ENCODE assay signal across 29 cellular contexts in genomic region chr2:189050110-189050712, GRCh38.
"Had no signal": no experiment of that assay in that cellular context is flagged by ENCODE, and none has a peak within 500 bp of the region (broad histone marks: within the 10 kb centered on the region; RNA-seq: fewer than 3 reads in every experiment).

No MANE protein-coding gene starts in this region.

- H3K4me1 ChIP-seq: colonic mucosa, lower lobe of right lung, thyroid gland, upper lobe of left lung, vagina had no signal

- DNase-seq: activated CD4-positive, alpha-beta T cell treated with anti-CD3 and anti-CD28 coated beads for 36 hours; activated CD4-positive, CD25-positive, alpha-beta regulatory T cell; activated CD8-positive, alpha-beta memory T cell treated with anti-CD3 and anti-CD28 coated beads, Interleukin-2, amount 10 ng/mL, durations not matched to agents 7 days and 5 days; activated CD8-positive, alpha-beta T cell treated with anti-CD3 and anti-CD28 coated beads, Interleukin-2, amount 10 ng/mL, durations not matched to agents 7 days and 5 days; activated naive CD4-positive, alpha-beta T cell; activated T-cell treated with anti-CD3 and anti-CD28 coated beads, Interleukin-2, amount 50 U/mL, for 72 hours; colonic mucosa; effector CD8-positive, alpha-beta T cell; kidney glomerular epithelial cell; lower lobe of right lung; mesendoderm; mucosa of descending colon; ovary; retina; stimulated activated CD4-positive, alpha-beta T cell treated with anti-CD3 and anti-CD28 coated beads, Interleukin-4, amount 100 ng/mL, for 24 hours; stimulated activated naive CD8-positive, alpha-beta T cell treated with anti-CD3 and anti-CD28 coated beads, Interleukin-15, amount 100 ng/mL, for 72 hours; T-helper 2 cell; thyroid gland had no signal

- H3K9me3 Mint-ChIP-seq: activated naive CD4-positive, alpha-beta T cell treated with anti-CD3 and anti-CD28 coated beads, Interleukin-2, amount 50 U/mL, for 72 hours; activated T-cell treated with anti-CD3 and anti-CD28 coated beads, Interleukin-2, amount 50 U/mL, for 72 hours; central memory CD8-positive, alpha-beta T cell; stimulated activated effector memory CD8-positive, alpha-beta T cell treated with anti-CD3 and anti-CD28 coated beads, Interleukin-12 subunit alpha, Interleukin-12 subunit beta, amount 100 ng/mL, for 72 hours; stimulated activated naive CD8-positive, alpha-beta T cell treated with anti-CD3 and anti-CD28 coated beads, Interleukin-15, amount 100 ng/mL, for 72 hours had no signal

- ATAC-seq: activated CD4-positive, alpha-beta T cell treated with anti-CD3 and anti-CD28 coated beads for 36 hours; activated CD8-positive, alpha-beta memory T cell treated with anti-CD3 and anti-CD28 coated beads, Interleukin-2, amount 10 ng/mL, durations not matched to agents 7 days and 5 days; activated CD8-positive, alpha-beta T cell treated with anti-CD3 and anti-CD28 coated beads, Interleukin-2, amount 10 ng/mL, durations not matched to agents 7 days and 5 days; activated naive CD4-positive, alpha-beta T cell treated with anti-CD3 and anti-CD28 coated beads, Interleukin-2, amount 50 U/mL, for 72 hours; activated T-cell treated with anti-CD3 and anti-CD28 coated beads, Interleukin-2, amount 50 U/mL, for 72 hours; left lobe of liver; lower lobe of right lung; mucosa of descending colon; natural killer cell treated with Interleukin-12 subunit alpha and Interleukin-12 subunit beta and Interleukin-15 and Interleukin-18, amount 100 ng/mL, for 72 hours; sciatic nerve; stimulated activated effector memory CD8-positive, alpha-beta T cell treated with anti-CD3 and anti-CD28 coated beads, Interleukin-12 subunit alpha, Interleukin-12 subunit beta, amount 100 ng/mL, for 72 hours; stimulated activated naive CD8-positive, alpha-beta T cell treated with anti-CD3 and anti-CD28 coated beads, Interleukin-15, amount 100 ng/mL, for 72 hours had no signal

- H3K27me3 ChIP-seq: colonic mucosa, ovary, thyroid gland, upper lobe of left lung, vagina had no signal

- FAIRE-seq: bronchial epithelial cell, frontal cortex had no signal

- H3K27me3 Mint-ChIP-seq: activated CD4-positive, alpha-beta T cell treated with anti-CD3 and anti-CD28 coated beads for 36 hours; activated CD8-positive, alpha-beta memory T cell treated with anti-CD3 and anti-CD28 coated beads, Interleukin-2, amount 10 ng/mL, durations not matched to agents 7 days and 5 days; central memory CD8-positive, alpha-beta T cell; natural killer cell treated with Interleukin-12 subunit alpha and Interleukin-12 subunit beta and Interleukin-15 and Interleukin-18, amount 100 ng/mL, for 72 hours; stimulated activated naive CD8-positive, alpha-beta T cell treated with anti-CD3 and anti-CD28 coated beads, Interleukin-15, amount 100 ng/mL, for 72 hours had no signal

- H3K27ac ChIP-seq: colonic mucosa, lower lobe of right lung, ovary, thyroid gland, upper lobe of left lung, vagina had no signal

- H3K36me3 Mint-ChIP-seq: activated CD8-positive, alpha-beta memory T cell treated with anti-CD3 and anti-CD28 coated beads, Interleukin-2, amount 10 ng/mL, durations not matched to agents 7 days and 5 days; activated naive CD4-positive, alpha-beta T cell treated with anti-CD3 and anti-CD28 coated beads, Interleukin-2, amount 50 U/mL, for 72 hours; natural killer cell treated with Interleukin-12 subunit alpha and Interleukin-12 subunit beta and Interleukin-15 and Interleukin-18, amount 100 ng/mL, for 72 hours; stimulated activated effector memory CD8-positive, alpha-beta T cell treated with anti-CD3 and anti-CD28 coated beads, Interleukin-12 subunit alpha, Interleukin-12 subunit beta, amount 100 ng/mL, for 72 hours had no signal

- H3K27ac Mint-ChIP-seq: activated CD4-positive, alpha-beta T cell treated with anti-CD3 and anti-CD28 coated beads for 36 hours; activated CD8-positive, alpha-beta memory T cell treated with anti-CD3 and anti-CD28 coated beads, Interleukin-2, amount 10 ng/mL, durations not matched to agents 7 days and 5 days; activated CD8-positive, alpha-beta T cell treated with anti-CD3 and anti-CD28 coated beads, Interleukin-2, amount 10 ng/mL, durations not matched to agents 7 days and 5 days; activated naive CD4-positive, alpha-beta T cell treated with anti-CD3 and anti-CD28 coated beads, Interleukin-2, amount 50 U/mL, for 72 hours; activated T-cell treated with anti-CD3 and anti-CD28 coated beads, Interleukin-2, amount 50 U/mL, for 72 hours; natural killer cell treated with Interleukin-12 subunit alpha and Interleukin-12 subunit beta and Interleukin-15 and Interleukin-18, amount 100 ng/mL, for 72 hours; stimulated activated effector memory CD8-positive, alpha-beta T cell treated with anti-CD3 and anti-CD28 coated beads, Interleukin-12 subunit alpha, Interleukin-12 subunit beta, amount 100 ng/mL, for 72 hours; stimulated activated naive CD8-positive, alpha-beta T cell treated with anti-CD3 and anti-CD28 coated beads, Interleukin-15, amount 100 ng/mL, for 72 hours had no signal

- H3K36me3 ChIP-seq: colonic mucosa, ovary had no signal

- H3K4me3 ChIP-seq: colonic mucosa, lower lobe of right lung, mucosa of descending colon, ovary, skin epidermis, thyroid gland, upper lobe of left lung, vagina had no signal

- H3K9me3 ChIP-seq: colonic mucosa, lower lobe of right lung, mucosa of descending colon, ovary, thyroid gland, upper lobe of left lung, vagina had no signal

- H3K4me3 Mint-ChIP-seq: activated CD4-positive, alpha-beta T cell treated with anti-CD3 and anti-CD28 coated beads for 36 hours; activated CD8-positive, alpha-beta memory T cell treated with anti-CD3 and anti-CD28 coated beads, Interleukin-2, amount 10 ng/mL, durations not matched to agents 7 days and 5 days; activated CD8-positive, alpha-beta T cell treated with anti-CD3 and anti-CD28 coated beads, Interleukin-2, amount 10 ng/mL, durations not matched to agents 7 days and 5 days; activated T-cell treated with anti-CD3 and anti-CD28 coated beads, Interleukin-2, amount 50 U/mL, for 72 hours; central memory CD8-positive, alpha-beta T cell; natural killer cell treated with Interleukin-12 subunit alpha and Interleukin-12 subunit beta and Interleukin-15 and Interleukin-18, amount 100 ng/mL, for 72 hours; stimulated activated effector memory CD8-positive, alpha-beta T cell treated with anti-CD3 and anti-CD28 coated beads, Interleukin-12 subunit alpha, Interleukin-12 subunit beta, amount 100 ng/mL, for 72 hours; stimulated activated naive CD8-positive, alpha-beta T cell treated with anti-CD3 and anti-CD28 coated beads, Interleukin-15, amount 100 ng/mL, for 72 hours had no signal

- H3K4me1 Mint-ChIP-seq: activated CD4-positive, alpha-beta T cell treated with anti-CD3 and anti-CD28 coated beads for 36 hours; activated CD8-positive, alpha-beta memory T cell treated with anti-CD3 and anti-CD28 coated beads, Interleukin-2, amount 10 ng/mL, durations not matched to agents 7 days and 5 days; central memory CD8-positive, alpha-beta T cell; stimulated activated effector memory CD8-positive, alpha-beta T cell treated with anti-CD3 and anti-CD28 coated beads, Interleukin-12 subunit alpha, Interleukin-12 subunit beta, amount 100 ng/mL, for 72 hours; stimulated activated naive CD8-positive, alpha-beta T cell treated with anti-CD3 and anti-CD28 coated beads, Interleukin-15, amount 100 ng/mL, for 72 hours had no signal
